2 cellular contexts compared by ENCODE assay signal in genomic region chr10:71229726-71230655, GRCh38.
TF ChIP-seq lines count a peak whose summit lies in the region.

No MANE protein-coding gene starts in this region.

TF ChIP-seq in K562, 482 proteins besides CTCF, POLR2A, EP300 and RAD21 (continues in another document):
- TF ChIP-seq PRDM10 (IDR thresholded peaks at IDR 0.05; ENCODE audit: partially characterized antibody) = no peak
- no peak for TF ChIP-seq SMARCE1 (IDR thresholded peaks at IDR 0.05)
- TF ChIP-seq NRF1 (conservative IDR thresholded peaks at IDR 0.05 in 1 of 2, IDR thresholded peaks at IDR 0.05 in 1 of 2) = peak in 1 of 2 experiments; percentile 10; a peak in 1 of 4 replicates
- TF ChIP-seq ZNF766 (CRISPR knock-in tag; conservative IDR thresholded peaks at IDR 0.05) = peak; percentile 70; the same call in 1 of the 2 replicates
- no peak for TF ChIP-seq ZC3H4 (CRISPR knock-in tag; IDR thresholded peaks at IDR 0.05; ENCODE audit: borderline replicate concordance)
- TF ChIP-seq REST (CRISPR knock-in tag; IDR thresholded peaks at IDR 0.05; ENCODE audit: low read depth) = 0 out of 2 replicates have a peak, but pooled peaks have one; percentile 26
- no peak for TF ChIP-seq CTBP1 (IDR thresholded peaks at IDR 0.05; ENCODE audit: borderline replicate concordance)
- 0 out of 4 replicates have a peak, but pooled peaks of 1 of the 2 experiments have one; percentile 17 for TF ChIP-seq ZNF639 (CRISPR knock-in tag; conservative IDR thresholded peaks at IDR 0.05 in 1 of 2, IDR thresholded peaks at IDR 0.05 in 1 of 2)
- peak; percentile 39 for TF ChIP-seq L3MBTL2 (IDR thresholded peaks at IDR 0.05)
- no peak for TF ChIP-seq CTCFL (IDR thresholded peaks at IDR 0.05; ENCODE audit: borderline replicate concordance, insufficient read depth, low read depth, low read length, poor library complexity, severe bottlenecking)
- no peak for TF ChIP-seq CREB5 (CRISPR knock-in tag; IDR thresholded peaks at IDR 0.05)
- TF ChIP-seq ZKSCAN1 (IDR thresholded peaks at IDR 0.05; ENCODE audit: low read depth, low read length) = no peak

TF ChIP-seq in GM23338, 12 proteins besides CTCF, POLR2A, EP300 and RAD21:
- no peak for TF ChIP-seq JUNB (IDR thresholded peaks at IDR 0.05; ENCODE audit: unreplicated experiment)
TF ChIP-seq in GM23338: peak in this region for 0.
